8 cellular contexts compared by ENCODE assay signal in the genomic region with DNA sequence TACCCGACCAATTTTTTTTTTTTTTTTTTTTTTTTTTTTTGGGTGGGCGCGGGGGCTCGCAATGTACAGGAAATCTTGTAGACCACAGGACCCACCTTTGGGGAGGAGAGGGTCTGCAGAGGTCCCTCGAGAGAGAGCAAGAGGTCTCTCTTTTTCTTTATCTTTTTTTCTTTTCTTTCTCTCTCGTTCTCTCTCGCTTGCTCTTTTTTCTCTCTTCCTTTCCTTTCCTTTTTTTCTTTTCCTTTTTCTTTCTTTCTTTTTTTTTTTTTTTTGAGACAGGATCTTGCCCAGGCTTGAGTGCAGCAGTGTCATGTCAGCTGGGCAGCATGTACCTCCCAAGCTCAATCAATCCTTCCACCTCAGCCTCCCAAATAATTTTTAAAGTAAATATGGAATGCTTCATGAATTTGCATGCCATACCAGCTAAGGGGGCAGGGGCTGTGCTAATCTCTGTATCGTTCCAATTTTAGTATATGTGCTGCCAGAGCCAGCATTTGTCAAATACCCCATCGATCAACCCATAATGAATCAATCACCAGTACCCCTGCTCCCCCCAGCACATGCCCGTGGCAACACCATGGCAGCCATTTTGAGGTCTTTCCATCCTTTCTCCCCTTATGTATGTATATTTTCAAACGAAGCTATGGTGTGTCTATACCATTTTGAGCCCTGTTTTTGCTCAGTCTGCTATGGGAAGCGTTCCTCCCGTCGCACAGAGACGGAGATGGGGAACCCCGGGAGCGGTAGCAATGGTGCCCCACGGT. TPM values are rescaled to one million over a fixed set of nuclear protein-coding genes. Genes with fewer than 3 reads are reported as not detected.
DNase-seq lines count a peak whose midpoint lies in the region; ATAC-seq and TF ChIP-seq lines count a peak whose summit lies in the region.
"Had no signal": no experiment of that assay in that cellular context is flagged by ENCODE, and none has a peak within 500 bp of the region (broad histone marks: within the 10 kb centered on the region; RNA-seq: fewer than 3 reads in every experiment).

No MANE protein-coding gene starts in this region.

- DNase-seq in H7 (no peak), T-cell (no peak), fibroblast of mammary gland (ENCODE audit: low read depth) (no peak), spleen (peak; percentile 53), NCI-H2227 (lab: John Stamatoyannopoulos, UW; ENCODE audit: unreplicated experiment) (no peak), left colon (no peak)
- DNase-seq in activated effector memory CD4-positive, alpha-beta T cell treated with Interleukin-2 at 50 U/mL for 16 hours: no peak
- DNase-seq: anterior cingulate cortex had no signal

- H3K9me3 Mint-ChIP-seq in T-cell: no peaks in the 10 kb centered on the region

- intact Hi-C loops in spleen (cut with DNase I; ENCODE audit: low total_unique reads) (no loop called here), left colon (cut with DNase I, micrococcal nuclease) (no loop called here)

- no peak overlapping the region for H3K27ac ChIP-seq in spleen

- CTCF ChIA-PET in T-cell (lab: Charles Lee): interaction anchor here in 1 of 2 donors (0.6 kb wide), 1 partner anchor 212 kb away, joined by 8 read pairs; no protein-coding TSS in a partner anchor

- no peak for TF ChIP-seq POLR2A in spleen (IDR thresholded peaks at IDR 0.05)

- POLR2A ChIA-PET in T-cell (lab: Charles Lee): interaction anchor here in 1 of 2 donors (0.7 kb wide), 1 partner anchor 32 kb away, joined by 3 read pairs; no protein-coding TSS in a partner anchor

- H3K27me3 ChIP-seq in H7 (ENCODE audit: control insufficient read depth, insufficient read depth, low read length) (peaks cover 17% of the 10 kb centered on the region), spleen (replicated peaks in 1 of 7) (peaks cover 0 to 54% (median 7%) of the 10 kb centered on the region in 7 donors)

- no peak for ATAC-seq in T-cell (replicated peaks in 1 of 4)
- ATAC-seq in left colon: no peak

- H3K4me3 Mint-ChIP-seq in T-cell: peak overlapping the region; percentile 73 to 85 (median 75)

- WGBS in spleen, 5 donors: 58 to 60% (median 59%) methylated on average over 18 of the region's 18 CpGs

- peaks cover 5 to 67% (median 50%) of the 10 kb centered on the region in 6 donors for H3K4me1 ChIP-seq in spleen

- H3K4me1 Mint-ChIP-seq in T-cell: peaks cover 18 to 34% (median 33%) of the 10 kb centered on the region in 3 donors

- TF ChIP-seq CTCF in fibroblast of mammary gland (conservative IDR thresholded peaks at IDR 0.05; ENCODE audit: control insufficient read depth, insufficient read depth, low read depth, low read length): no peak
- no peak for TF ChIP-seq CTCF in spleen (IDR thresholded peaks at IDR 0.05 in 8 of 11, conservative IDR thresholded peaks at IDR 0.05 in 3 of 11)

- no peak overlapping the region for H3K27ac Mint-ChIP-seq in T-cell

- H3K36me3 Mint-ChIP-seq in T-cell: no peaks in the 10 kb centered on the region

- H3K27me3 Mint-ChIP-seq in T-cell: peaks cover 22 to 34% of the 10 kb centered on the region in 2 donors

- H3K4me3 ChIP-seq in H7 (ENCODE audit: insufficient read depth, low read depth, low read length) (peak overlapping the region; percentile 46), fibroblast of mammary gland (ENCODE audit: control insufficient read depth, low read depth, low read length) (peak overlapping the region; percentile 66), spleen (peak overlapping the region; percentile 33 to 76 (median 48))

- H3K9me3 ChIP-seq in spleen: no peaks in the 10 kb centered on the region

- H3K36me3 ChIP-seq in H7 (replicated peaks; ENCODE audit: control insufficient read depth, insufficient read depth, low read length): no peaks in the 10 kb centered on the region
- H3K36me3 ChIP-seq in spleen: peaks cover 0 to 14% (median 0%) of the 10 kb centered on the region in 6 donors

RNA-seq across cellular contexts. Expression of a gene that starts 9.3 kb away (rescaled TPM):
- 1.0 and 2.2 TPM in 2 replicates for total RNA-seq in H7 (2014; rRNA removed; shearing (Covaris generic))
- total RNA-seq in T-cell: 1 to 10 TPM in 1 of 5 donors, under 1 TPM in 3, not detected in 1; 0.14 to 1.0 (median 0.29) TPM
- total RNA-seq in spleen: 10 to 100 TPM; 25.7 to 57.2 (median 49.3) TPM
- 10 to 100 TPM; 20.3 to 24.4 (median 21.7) TPM for polyA plus RNA-seq in spleen
- total RNA-seq in left colon: 1 to 10 TPM; 2.8 to 8.3 TPM
